Comparison of ENCODE assay signal across 10 cellular contexts in the genomic region with DNA sequence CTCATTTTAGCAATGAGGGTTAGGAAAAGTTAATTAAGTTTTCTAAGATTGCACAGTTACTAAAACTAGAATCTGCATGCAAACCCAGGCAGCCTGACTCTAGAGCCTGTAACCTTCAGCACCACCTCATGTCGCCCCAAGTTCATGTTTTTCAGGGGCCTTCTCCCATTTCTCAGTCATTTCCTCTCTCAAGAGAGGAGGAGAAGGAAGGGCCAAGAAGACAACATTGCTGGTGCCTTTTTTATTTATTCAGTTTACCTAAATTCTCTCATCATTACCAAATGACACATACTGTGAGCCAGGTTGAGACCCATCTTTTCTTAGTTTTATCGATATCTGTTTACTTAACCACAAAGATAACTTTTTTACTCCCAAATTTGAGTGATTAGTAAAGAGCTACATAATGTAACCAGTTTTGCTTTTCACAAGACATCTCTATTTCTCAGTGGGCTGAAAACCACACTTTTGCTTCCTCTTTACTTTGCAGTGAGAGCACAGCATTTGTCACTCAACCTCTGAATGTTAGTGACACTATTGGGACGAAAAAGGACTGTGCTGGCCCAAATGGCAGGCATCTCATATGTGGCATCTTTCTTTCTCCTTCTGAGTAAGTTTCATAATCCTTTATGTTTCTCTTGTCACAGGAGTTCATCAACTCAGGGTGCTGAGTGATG. TPM values are rescaled to one million over a fixed set of nuclear protein-coding genes. Genes with fewer than 3 reads are reported as not detected.
A peak's percentile ranks its signal among the peaks of the same experiment; 100 is the strongest.
DNase-seq lines count a peak whose midpoint lies in the region; ATAC-seq, FAIRE-seq and TF ChIP-seq lines count a peak whose summit lies in the region.
"Had no signal": no experiment of that assay in that cellular context is flagged by ENCODE, and none has a peak within 500 bp of the region (broad histone marks: within the 10 kb centered on the region; RNA-seq: fewer than 3 reads in every experiment).

A gene with protein sequence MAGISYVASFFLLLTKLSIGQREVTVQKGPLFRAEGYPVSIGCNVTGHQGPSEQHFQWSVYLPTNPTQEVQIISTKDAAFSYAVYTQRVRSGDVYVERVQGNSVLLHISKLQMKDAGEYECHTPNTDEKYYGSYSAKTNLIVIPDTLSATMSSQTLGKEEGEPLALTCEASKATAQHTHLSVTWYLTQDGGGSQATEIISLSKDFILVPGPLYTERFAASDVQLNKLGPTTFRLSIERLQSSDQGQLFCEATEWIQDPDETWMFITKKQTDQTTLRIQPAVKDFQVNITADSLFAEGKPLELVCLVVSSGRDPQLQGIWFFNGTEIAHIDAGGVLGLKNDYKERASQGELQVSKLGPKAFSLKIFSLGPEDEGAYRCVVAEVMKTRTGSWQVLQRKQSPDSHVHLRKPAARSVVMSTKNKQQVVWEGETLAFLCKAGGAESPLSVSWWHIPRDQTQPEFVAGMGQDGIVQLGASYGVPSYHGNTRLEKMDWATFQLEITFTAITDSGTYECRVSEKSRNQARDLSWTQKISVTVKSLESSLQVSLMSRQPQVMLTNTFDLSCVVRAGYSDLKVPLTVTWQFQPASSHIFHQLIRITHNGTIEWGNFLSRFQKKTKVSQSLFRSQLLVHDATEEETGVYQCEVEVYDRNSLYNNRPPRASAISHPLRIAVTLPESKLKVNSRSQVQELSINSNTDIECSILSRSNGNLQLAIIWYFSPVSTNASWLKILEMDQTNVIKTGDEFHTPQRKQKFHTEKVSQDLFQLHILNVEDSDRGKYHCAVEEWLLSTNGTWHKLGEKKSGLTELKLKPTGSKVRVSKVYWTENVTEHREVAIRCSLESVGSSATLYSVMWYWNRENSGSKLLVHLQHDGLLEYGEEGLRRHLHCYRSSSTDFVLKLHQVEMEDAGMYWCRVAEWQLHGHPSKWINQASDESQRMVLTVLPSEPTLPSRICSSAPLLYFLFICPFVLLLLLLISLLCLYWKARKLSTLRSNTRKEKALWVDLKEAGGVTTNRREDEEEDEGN (plus strand): TSS at position 507 of the 674 bp plus-strand sequence. CDS start 58 bp downstream, at position 565.

- H3K79me2 ChIP-seq in GM12878 (ENCODE audit: control insufficient read depth, insufficient read depth, low read length): no peaks in the 10 kb centered on the region

- DNase-seq in GM06990 (ENCODE audit: extremely low read depth, insufficient read length) (peak; percentile 69), GM12878 (ENCODE audit: low read depth, low spot score) (peak; percentile 82), GF-D8 (lab: John Stamatoyannopoulos, UW) (no peak), middle frontal gyrus (ENCODE audit: extremely low spot score, low spot score) (no peak), COR-L47 (lab: John Stamatoyannopoulos, UW) (no peak), left cardiac atrium (no peak)
- DNase-seq: T-helper 9 cell had no signal

- SMC1A ChIA-PET in GM12878 (lab: Charles Lee; ENCODE audit: uncharacterized antibody, unreplicated experiment): interaction anchor here (0.6 to 3.6 kb wide), 30 partner anchors 8 to 466 kb away, joined by 3 to 16 read pairs (median 5); a partner anchor contains a TSS

- H3K36me3 ChIP-seq in GM06990 (ENCODE audit: control insufficient read depth, insufficient read depth, low read length): no peaks in the 10 kb centered on the region
- H3K36me3 ChIP-seq in GM12878 (ENCODE audit: control insufficient read depth in 2 of 2, insufficient read depth in 2 of 2, low read length in 1 of 2): no peaks in the 10 kb centered on the region

- CTCF ChIA-PET in GM12878 (lab: Yijun Ruan, JAX): interaction anchor here (0.7 to 2.9 kb wide), 16 partner anchors 8 to 276 kb away, joined by 3 to 13 read pairs (median 4); a partner anchor contains a TSS

- BruUV-seq in GM12878 (replicated peaks; lab: Mats Ljungman, UMichigan): no TSS peak

- RAD21 ChIA-PET in GM12878 (lab: Charles Lee; ENCODE audit: unreplicated experiment): interaction anchor here (0.6 to 2.5 kb wide), 19 partner anchors 8 to 432 kb away, joined by 3 to 16 read pairs (median 3); a partner anchor contains a TSS

- H4K20me1 ChIP-seq in GM12878 (ENCODE audit: control insufficient read depth, insufficient read depth): no peaks in the 10 kb centered on the region

- H2AFZ ChIP-seq in GM12878 (ENCODE audit: control insufficient read depth, low read depth, low read length): no peak within 1 kb of the TSS

- peak; percentile 36; the same call in 1 of the 2 replicates for TF ChIP-seq RAD21 in GM12878 (IDR thresholded peaks at IDR 0.05; ENCODE audit: insufficient read depth, low read depth, low read length)

- 0% methylated on average over 3 of the region's 3 CpGs for WGBS in GM12878 (ENCODE audit: insufficient coverage, insufficient replicate concordance, low lambda C conversion rate, missing lambda C conversion rate)

- H3K27me3 ChIP-seq in GM06990 (replicated peaks; ENCODE audit: control insufficient read depth, insufficient read depth, low read length): no peaks in the 10 kb centered on the region
- no peaks in the 10 kb centered on the region for H3K27me3 ChIP-seq in GM12878 (replicated peaks in 1 of 2; ENCODE audit: control insufficient read depth in 2 of 2, insufficient read depth in 2 of 2, low read length in 1 of 2)

- H3K4me3 ChIP-seq in GM06990 (replicated peaks; ENCODE audit: low read depth, low read length) (peak within 1 kb of the TSS; percentile 22; the same call in 1 of the 2 replicates), GM12878 (peak within 1 kb of the TSS; percentile 6; the same call in 1 of the 2 replicates)

- intact Hi-C loops in GM12878 (cut with micrococcal nuclease; ENCODE audit: unreplicated experiment) (loop anchor here (2.0 to 5.0 kb wide), 3 partner anchors 49 to 265 kb away; no protein-coding TSS in a partner anchor), left cardiac atrium (cut with DNase I) (no loop called here)

- FAIRE-seq in GM12878 (lab: Jason Lieb, UNC): peak; percentile 92

- TF ChIP-seq EP300 in GM12878 (IDR thresholded peaks at IDR 0.05; ENCODE audit: borderline replicate concordance in 1 of 2, control insufficient read depth in 1 of 2, low read depth in 2 of 2, low read length in 2 of 2): peak; percentile 66 to 85

- ATAC-seq in GM19468 (IDR thresholded peaks at IDR 0.05; ENCODE audit: extremely low read depth, unreplicated experiment) (peak; percentile 83), HG03442 (IDR thresholded peaks at IDR 0.05; ENCODE audit: unreplicated experiment) (peak; percentile 92), GM12878 (peak; percentile 95), left cardiac atrium (no peak)

- H3K4me1 ChIP-seq in GM12878 (ENCODE audit: control insufficient read depth, insufficient read depth, low read length): peaks cover 20% of the 10 kb centered on the region

- in situ Hi-C loops in GM12878 (cut with MboI): no loop called here

- TF ChIP-seq CTCF in GM06990 (IDR thresholded peaks at IDR 0.05; ENCODE audit: insufficient read depth, low read length, poor library complexity, severe bottlenecking): no peak
- TF ChIP-seq CTCF in GM12878 (IDR thresholded peaks at IDR 0.05 in 2 of 3, conservative IDR thresholded peaks at IDR 0.05 in 1 of 3; ENCODE audit: control insufficient read depth in 2 of 3, extremely low read depth in 1 of 3, insufficient read depth in 1 of 3, low read depth in 3 of 3, low read length in 3 of 3): no peak

- H3K9me3 ChIP-seq in GM12878 (replicated peaks; ENCODE audit: control insufficient read depth, insufficient read depth, low read length): no peaks in the 10 kb centered on the region

- peak within 1 kb of the TSS; percentile 49 for H3K27ac ChIP-seq in GM12878 (ENCODE audit: control insufficient read depth, insufficient read depth)

- peak within 1 kb of the TSS; percentile 30 for H3K4me2 ChIP-seq in GM12878 (ENCODE audit: control insufficient read depth, insufficient read depth)

- no peak within 1 kb of the TSS for H3K9ac ChIP-seq in GM12878 (ENCODE audit: control insufficient read depth, insufficient read depth, low read length)

- POLR2A ChIA-PET in GM12878 (lab: Charles Lee): interaction anchor here (1.0 to 1.8 kb wide), 5 partner anchors 16 to 59 kb away, joined by 3 to 9 read pairs (median 3); a partner anchor contains a TSS

- TF ChIP-seq POLR2A in GM12878 (IDR thresholded peaks at IDR 0.05; ENCODE audit: low read depth, low read length): no peak

TF ChIP-seq in GM12878, 131 proteins besides CTCF, POLR2A, EP300 and RAD21 (continues in another document):
- TF ChIP-seq FOXM1 (IDR thresholded peaks at IDR 0.05; ENCODE audit: low read depth, low read length): peak; percentile 56; the same call in 1 of the 2 replicates
- peak; percentile 65; the same call in 1 of the 2 replicates for TF ChIP-seq GATAD2B (conservative IDR thresholded peaks at IDR 0.05; ENCODE audit: low read depth)
- TF ChIP-seq, protein P1, sequence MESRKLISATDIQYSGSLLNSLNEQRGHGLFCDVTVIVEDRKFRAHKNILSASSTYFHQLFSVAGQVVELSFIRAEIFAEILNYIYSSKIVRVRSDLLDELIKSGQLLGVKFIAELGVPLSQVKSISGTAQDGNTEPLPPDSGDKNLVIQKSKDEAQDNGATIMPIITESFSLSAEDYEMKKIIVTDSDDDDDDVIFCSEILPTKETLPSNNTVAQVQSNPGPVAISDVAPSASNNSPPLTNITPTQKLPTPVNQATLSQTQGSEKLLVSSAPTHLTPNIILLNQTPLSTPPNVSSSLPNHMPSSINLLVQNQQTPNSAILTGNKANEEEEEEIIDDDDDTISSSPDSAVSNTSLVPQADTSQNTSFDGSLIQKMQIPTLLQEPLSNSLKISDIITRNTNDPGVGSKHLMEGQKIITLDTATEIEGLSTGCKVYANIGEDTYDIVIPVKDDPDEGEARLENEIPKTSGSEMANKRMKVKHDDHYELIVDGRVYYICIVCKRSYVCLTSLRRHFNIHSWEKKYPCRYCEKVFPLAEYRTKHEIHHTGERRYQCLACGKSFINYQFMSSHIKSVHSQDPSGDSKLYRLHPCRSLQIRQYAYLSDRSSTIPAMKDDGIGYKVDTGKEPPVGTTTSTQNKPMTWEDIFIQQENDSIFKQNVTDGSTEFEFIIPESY (IDR thresholded peaks at IDR 0.05): no peak

RNA-seq across cellular contexts. Expression of the gene that starts here (rescaled TPM):
- 5.1 and 5.4 TPM in 2 replicates for total RNA-seq in GM12878 (2013; cell fraction: nucleolus; rRNA removed)
- total RNA-seq in GM12878 (2014; rRNA removed) (1.9 and 3.1 TPM in 2 replicates), GM12878 (2014; rRNA removed; fragmentation: Illumina TruSeq; extraction: Trizol) (3.2 and 3.7 TPM in 2 replicates), GM12878 (2021) (3.1 and 4.5 TPM in 2 replicates), left cardiac atrium (1 to 10 TPM; 1.1 to 3.1 TPM)
- 0.29 TPM for polyA plus RNA-seq in GM12878 (2011; ENCODE audit: low read depth)
- polyA plus RNA-seq in GM12878 (2011; rRNA removed) (4.3 and 7.9 TPM in 2 replicates), GM12878 (2014; fragmentation: Illumina TruSeq; extraction: Trizol) (3.3 and 4.6 TPM in 2 replicates), GM12878 (2014; fragmentation: Nextera tagmentation; extraction: Ambion mirVana) (1 to 10 TPM; 1.9 to 2.7 TPM), GM12878 (2014; rRNA removed) (1.8 and 4.0 TPM in 2 replicates), GM12878 (2016; fragmentation: Nextera tagmentation; extraction: Ambion mirVana) (1 to 10 TPM in 1 of 2 experiments, under 1 TPM in 1; 0.56 to 1.5 TPM)
- 10.6 and 11.1 TPM in 2 replicates for polyA plus RNA-seq in GM12878 (2011; cell fraction: cytosol; rRNA removed)
- polyA plus RNA-seq in GM12878 (2011; cell fraction: nucleus; rRNA removed): 8.1 and 10.1 TPM in 2 replicates
- 0.52 and 1.1 TPM in 2 replicates for polyA plus RNA-seq in GM12878 (2012)
- polyA minus RNA-seq in GM12878 (2011; rRNA and poly(A)+ RNA removed): 15.1 and 22.9 TPM in 2 replicates
- polyA minus RNA-seq in GM12878 (2011; cell fraction: cytosol; rRNA and poly(A)+ RNA removed): 5.5 and 8.8 TPM in 2 replicates
- 4.0 and 7.7 TPM in 2 replicates for polyA minus RNA-seq in GM12878 (2011; cell fraction: nucleus; rRNA and poly(A)+ RNA removed)
- total RNA-seq: fibroblast of lung had no signal
- polyA plus RNA-seq: fibroblast of lung had no signal

Comparison
In these comparisons a context has a peak if more than half of its experiments do, and no peak if none do; other contexts are left out.
1. DNase-seq: peak in GM06990 (single experiment) and GM12878 (single experiment); none in GF-D8 (single experiment), middle frontal gyrus (single experiment), COR-L47 (single experiment) and left cardiac atrium (single experiment).
2. ATAC-seq: peak in GM19468 (single experiment), HG03442 (single experiment) and GM12878 (single experiment); none in left cardiac atrium (0 of 2).